9 cellular contexts compared by ENCODE assay signal in the genomic region with DNA sequence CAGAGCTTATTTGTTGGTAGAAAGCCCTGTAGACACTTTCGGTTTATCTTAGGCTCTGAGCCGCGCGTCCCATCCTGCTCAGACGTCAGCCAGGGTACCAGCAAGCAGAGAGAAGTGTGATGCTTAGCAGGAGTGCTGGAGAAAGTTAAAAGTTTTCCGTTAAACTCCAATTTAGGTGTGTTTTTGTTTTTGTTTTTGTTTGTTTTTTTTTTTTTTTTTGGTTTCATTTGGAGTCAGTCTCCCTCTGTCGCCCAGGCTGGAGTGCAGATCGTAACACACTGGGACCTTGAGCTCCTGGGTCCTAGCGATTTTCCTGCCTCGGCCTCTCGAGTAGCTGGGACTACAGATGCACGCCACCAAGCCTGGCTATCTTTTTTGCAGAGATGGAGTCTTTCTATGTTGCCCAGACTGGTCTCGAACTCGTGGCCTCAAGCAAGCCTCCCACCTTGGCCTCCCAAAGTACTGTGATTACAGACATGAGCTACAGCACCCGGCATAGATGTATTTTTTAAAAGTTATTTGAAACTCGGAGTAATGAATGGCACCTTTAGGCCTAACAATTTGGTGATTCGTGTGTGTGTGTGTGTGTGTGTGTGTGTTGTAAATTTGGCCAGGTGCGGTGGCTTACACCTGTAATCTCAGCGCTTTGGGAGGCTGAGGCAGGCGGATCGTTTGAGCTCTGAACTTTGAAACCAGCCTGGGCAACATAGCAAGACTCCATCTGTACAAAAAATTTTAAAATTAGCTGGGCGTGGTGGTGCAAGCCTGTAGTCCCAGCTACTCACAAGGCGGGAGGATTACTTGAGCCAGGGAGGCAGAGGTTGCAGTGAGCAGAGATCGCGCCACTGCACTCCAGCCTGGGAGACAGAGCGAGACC. TPM values are rescaled to one million over a fixed set of nuclear protein-coding genes. Genes with fewer than 3 reads are reported as not detected.
A peak's percentile ranks its signal among the peaks of the same experiment; 100 is the strongest.
DNase-seq lines count a peak whose midpoint lies in the region; ATAC-seq, FAIRE-seq and TF ChIP-seq lines count a peak whose summit lies in the region.
"Had no signal": no experiment of that assay in that cellular context is flagged by ENCODE, and none has a peak within 500 bp of the region (broad histone marks: within the 10 kb centered on the region; RNA-seq: fewer than 3 reads in every experiment).

No MANE protein-coding gene starts in this region.

- peak overlapping the region; percentile 78 for H3K9ac ChIP-seq in adipocyte (ENCODE audit: low read length)

- ATAC-seq in HG03108 (IDR thresholded peaks at IDR 0.05; ENCODE audit: unreplicated experiment), result peak; percentile 22
- ATAC-seq in left lung, result no peak

- TF ChIP-seq CTCF in left lung (IDR thresholded peaks at IDR 0.05) (no peak), tibial artery (IDR thresholded peaks at IDR 0.05) (no peak)

- H3K27ac ChIP-seq in left lung (peak overlapping the region; percentile 92 to 96), tibial artery (peak overlapping the region; percentile 79 to 89)

- no peaks in the 10 kb centered on the region for H3K36me3 ChIP-seq in adipocyte (ENCODE audit: control insufficient read depth, insufficient read depth, low read length, severe bottlenecking)
- no peaks in the 10 kb centered on the region for H3K36me3 ChIP-seq in left lung
- H3K36me3 ChIP-seq in tibial artery, result no peaks in the 10 kb centered on the region

- H3K9me3 ChIP-seq in adipocyte (ENCODE audit: control insufficient read depth, low read length) (no peaks in the 10 kb centered on the region), left lung (no peaks in the 10 kb centered on the region), tibial artery (no peaks in the 10 kb centered on the region)

- H3K4me1 ChIP-seq in adipocyte (ENCODE audit: control insufficient read depth, insufficient read depth, low read length) (peaks cover 12% of the 10 kb centered on the region), left lung (peaks cover 5 to 35% of the 10 kb centered on the region in 2 donors), tibial artery (peaks cover 4 to 32% (median 19%) of the 10 kb centered on the region in 4 donors)

- H3K27me3 ChIP-seq in adipocyte (replicated peaks; ENCODE audit: control insufficient read depth, insufficient read depth, low read length), result peaks cover 3% of the 10 kb centered on the region
- H3K27me3 ChIP-seq in left lung, result no peaks in the 10 kb centered on the region
- no peaks in the 10 kb centered on the region for H3K27me3 ChIP-seq in tibial artery

- H3K4me3 ChIP-seq in adipocyte (ENCODE audit: low read length), result peak overlapping the region; percentile 88
- H3K4me3 ChIP-seq in left lung, result peak overlapping the region; percentile 90 to 98
- peak overlapping the region; percentile 99 to 100 for H3K4me3 ChIP-seq in tibial artery

- FAIRE-seq in GM18507 (lab: Jason Lieb, UNC), result peak; percentile 38

- DNase-seq in GM18507 (ENCODE audit: extremely low spot score, insufficient read length, low read depth) (no peak), adipocyte (ENCODE audit: low read depth) (peak; percentile 69), left lung (no peak), tibial artery (no peak), SHP77 treated with DMSO at 0.1 percent for 48 hours (lab: John Stamatoyannopoulos, UW) (no peak), AG08395 (ENCODE audit: low spot score) (no peak)
- DNase-seq in activated CD4-positive, CD25-positive, alpha-beta regulatory T cell treated with anti-CD3 and anti-CD28 coated beads, Interleukin-2, amount 50 U/mL, for 72 hours, result no peak

- intact Hi-C loops in left lung (cut with DNase I) (no loop called here), tibial artery (cut with DNase I; ENCODE audit: low total_unique reads) (loop anchor here (10.0 kb wide), 1 partner anchor 85 kb away; no protein-coding TSS in a partner anchor)

RNA-seq across cellular contexts. Expression of a gene that starts 1.3 kb away (rescaled TPM):
- 10 to 100 TPM; 83.8 to 84.2 TPM for total RNA-seq in left lung

RNA-seq across cellular contexts. Expression of a gene that starts 32.0 kb away (rescaled TPM):
- total RNA-seq in left lung, result under 1 TPM in 1 of 2 donors, not detected in 1; 0.58 TPM
- total RNA-seq: activated CD8-positive, alpha-beta memory T cell treated with anti-CD3 and anti-CD28 coated beads for 36 hours had no signal
